In the genomic region with DNA sequence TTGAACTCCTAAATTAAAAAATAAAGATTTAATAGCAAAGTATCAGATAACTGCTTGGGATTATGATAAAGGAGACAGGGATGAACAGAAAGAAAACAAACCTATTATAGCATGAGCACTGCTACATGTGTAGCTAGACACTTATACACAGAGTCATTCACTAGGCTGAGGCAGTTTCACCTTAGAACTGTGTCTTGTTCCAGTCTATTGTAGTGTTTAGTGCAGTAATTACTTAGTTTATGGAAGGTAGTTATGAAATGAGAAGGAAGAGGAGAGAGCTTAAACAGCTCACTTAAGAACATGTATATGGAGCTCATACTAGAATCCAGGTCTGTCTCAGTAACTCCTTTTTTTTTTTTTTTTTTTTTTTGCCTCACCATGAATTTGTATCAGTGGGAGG, we compare ENCODE assay signal across 33 cellular contexts.
"Had no signal": no experiment of that assay in that cellular context is flagged by ENCODE, and none has a peak within 500 bp of the region (broad histone marks: within the 10 kb centered on the region; RNA-seq: fewer than 3 reads in every experiment).

No MANE protein-coding gene starts in this region.

- H3K9me3 ChIP-seq: ascending aorta, breast epithelium had no signal

- ATAC-seq: activated CD4-positive, CD25-positive, alpha-beta regulatory T cell treated with anti-CD3 and anti-CD28 coated beads, Interleukin-2, amount 50 U/mL, for 24 hours; activated CD8-positive, alpha-beta T cell treated with anti-CD3 and anti-CD28 coated beads for 36 hours; activated naive CD4-positive, alpha-beta T cell treated with anti-CD3 and anti-CD28 coated beads, Interleukin-2, amount 50 U/mL, for 72 hours; esophagus mucosa; T-helper 17 cell had no signal

- DNase-seq: activated B cell treated with CpG ODN at 0.5 μM for 24 hours; activated CD4-positive, alpha-beta T cell treated with anti-CD3 and anti-CD28 coated beads for 48 hours; activated CD4-positive, alpha-beta T cell treated with anti-CD3 and anti-CD28 coated beads, Interleukin-2, amount 50 U/mL, for 1 hour; activated CD4-positive, alpha-beta T cell treated with anti-CD3 and anti-CD28 coated beads, Interleukin-2, amount 50 U/mL, for 48 hours; activated CD8-positive, alpha-beta memory T cell treated with anti-CD3 and anti-CD28 coated beads for 24 hours; activated CD8-positive, alpha-beta T cell treated with anti-CD3 and anti-CD28 coated beads for 36 hours; activated gamma-delta T cell; activated naive CD4-positive, alpha-beta T cell; activated naive CD4-positive, alpha-beta T cell treated with anti-CD3 and anti-CD28 coated beads, Interleukin-2, amount 10 ng/mL, durations not matched to agents 7 days and 5 days; activated naive CD8-positive, alpha-beta T cell treated with anti-CD3 and anti-CD28 coated beads, Interleukin-2, amount 10 ng/mL, durations not matched to agents 7 days and 5 days; activated T-cell treated with anti-CD3 and anti-CD28 coated beads, Interleukin-2, amount 50 U/mL, for 1 hour; activated T-cell treated with anti-CD3 and anti-CD28 coated beads, Interleukin-2, amount 50 U/mL, for 48 hours; central memory CD4-positive, alpha-beta T cell; cerebellar nuclear complex; dorsolateral prefrontal cortex; effector memory CD4-positive, alpha-beta T cell; endodermal cell; foreskin fibroblast; head of caudate nucleus; T-helper 1 cell; T-helper 17 cell; T1000; WERI-Rb-1 had no signal

- H3K27ac Mint-ChIP-seq: activated B cell treated with CpG ODN at 0.5 μM for 24 hours; activated CD8-positive, alpha-beta T cell treated with anti-CD3 and anti-CD28 coated beads for 36 hours; activated naive CD4-positive, alpha-beta T cell treated with anti-CD3 and anti-CD28 coated beads, Interleukin-2, amount 10 ng/mL, durations not matched to agents 7 days and 5 days; activated naive CD4-positive, alpha-beta T cell treated with anti-CD3 and anti-CD28 coated beads, Interleukin-2, amount 50 U/mL, for 72 hours; activated naive CD8-positive, alpha-beta T cell treated with anti-CD3 and anti-CD28 coated beads, Interleukin-2, amount 10 ng/mL, durations not matched to agents 7 days and 5 days; brain; dendritic cell treated with granulocyte-macrophage colony-stimulating factor and Interleukin-4, amounts not matched to agents 40 ng/mL and 50 ng/mL, for 4 days; endodermal cell; T-helper 17 cell; T-helper 2 cell treated with Interferon-gamma antibody and Interleukin-4, amounts not matched to agents 5 μg/mL and 100 μg/mL, for 36 hours had no signal

- H3K27me3 Mint-ChIP-seq: activated B cell treated with CpG ODN at 0.5 μM for 24 hours; brain; dendritic cell treated with granulocyte-macrophage colony-stimulating factor and Interleukin-4, amounts not matched to agents 40 ng/mL and 50 ng/mL, for 4 days had no signal

- H3K36me3 Mint-ChIP-seq: activated naive CD4-positive, alpha-beta T cell treated with anti-CD3 and anti-CD28 coated beads, Interleukin-2, amount 10 ng/mL, durations not matched to agents 7 days and 5 days; activated naive CD4-positive, alpha-beta T cell treated with anti-CD3 and anti-CD28 coated beads, Interleukin-2, amount 50 U/mL, for 72 hours; activated naive CD8-positive, alpha-beta T cell treated with anti-CD3 and anti-CD28 coated beads, Interleukin-2, amount 10 ng/mL, durations not matched to agents 7 days and 5 days; brain had no signal

- H3K27ac ChIP-seq: ascending aorta, breast epithelium, cardiac muscle cell, coronary artery, dorsolateral prefrontal cortex, WERI-Rb-1 had no signal

- H3K4me3 Mint-ChIP-seq: activated B cell treated with CpG ODN at 0.5 μM for 24 hours; activated CD8-positive, alpha-beta T cell treated with anti-CD3 and anti-CD28 coated beads for 36 hours; activated naive CD4-positive, alpha-beta T cell treated with anti-CD3 and anti-CD28 coated beads, Interleukin-2, amount 10 ng/mL, durations not matched to agents 7 days and 5 days; activated naive CD8-positive, alpha-beta T cell treated with anti-CD3 and anti-CD28 coated beads, Interleukin-2, amount 10 ng/mL, durations not matched to agents 7 days and 5 days; brain; dendritic cell treated with granulocyte-macrophage colony-stimulating factor and Interleukin-4, amounts not matched to agents 40 ng/mL and 50 ng/mL, for 4 days; endodermal cell; T-helper 17 cell; T-helper 2 cell treated with Interferon-gamma antibody and Interleukin-4, amounts not matched to agents 5 μg/mL and 100 μg/mL, for 36 hours had no signal

- H3K36me3 ChIP-seq: ascending aorta, breast epithelium, cardiac muscle cell, WERI-Rb-1 had no signal

- H3K4me1 Mint-ChIP-seq: activated B cell treated with CpG ODN at 0.5 μM for 24 hours; activated naive CD4-positive, alpha-beta T cell treated with anti-CD3 and anti-CD28 coated beads, Interleukin-2, amount 10 ng/mL, durations not matched to agents 7 days and 5 days; activated naive CD8-positive, alpha-beta T cell treated with anti-CD3 and anti-CD28 coated beads, Interleukin-2, amount 10 ng/mL, durations not matched to agents 7 days and 5 days; T-helper 17 cell had no signal

- H3K4me3 ChIP-seq: ascending aorta, breast epithelium, cardiac muscle cell, coronary artery, dorsolateral prefrontal cortex had no signal

- H3K4me1 ChIP-seq: ascending aorta, breast epithelium had no signal

- H3K27me3 ChIP-seq: ascending aorta, breast epithelium, cardiac muscle cell, dorsolateral prefrontal cortex had no signal

- H3K9me3 Mint-ChIP-seq: activated B cell treated with CpG ODN at 0.5 μM for 24 hours; activated CD8-positive, alpha-beta T cell treated with anti-CD3 and anti-CD28 coated beads for 36 hours; activated naive CD4-positive, alpha-beta T cell treated with anti-CD3 and anti-CD28 coated beads, Interleukin-2, amount 10 ng/mL, durations not matched to agents 7 days and 5 days; activated naive CD4-positive, alpha-beta T cell treated with anti-CD3 and anti-CD28 coated beads, Interleukin-2, amount 50 U/mL, for 72 hours; activated naive CD8-positive, alpha-beta T cell treated with anti-CD3 and anti-CD28 coated beads, Interleukin-2, amount 10 ng/mL, durations not matched to agents 7 days and 5 days; dendritic cell treated with granulocyte-macrophage colony-stimulating factor and Interleukin-4, amounts not matched to agents 40 ng/mL and 50 ng/mL, for 4 days; endodermal cell; T-helper 2 cell treated with Interferon-gamma antibody and Interleukin-4, amounts not matched to agents 5 μg/mL and 100 μg/mL, for 36 hours had no signal
